ENCODE assay signal across 10 cellular contexts in genomic region chr2:46696966-46697829, GRCh38. TPM values are rescaled to one million over a fixed set of nuclear protein-coding genes. Genes with fewer than 3 reads are reported as not detected.
DNase-seq lines count a peak whose midpoint lies in the region; ATAC-seq and TF ChIP-seq lines count a peak whose summit lies in the region.
"Had no signal": no experiment of that assay in that cellular context is flagged by ENCODE, and none has a peak within 500 bp of the region (broad histone marks: within the 10 kb centered on the region; RNA-seq: fewer than 3 reads in every experiment).

No MANE protein-coding gene starts in this region.

- no peaks in the 10 kb centered on the region for H3K36me3 ChIP-seq in Peyer's patch

- H3K27ac Mint-ChIP-seq in T-helper 2 cell treated with Interferon-gamma antibody and Interleukin-4, amounts not matched to agents 5 μg/mL and 100 μg/mL, for 36 hours: peak overlapping the region; percentile 38
- H3K27ac Mint-ChIP-seq in T-helper 17 cell: peak overlapping the region; percentile 96
- peak overlapping the region; percentile 92 for H3K27ac Mint-ChIP-seq in endothelial cell (ENCODE audit: unreplicated experiment)
- peak overlapping the region; percentile 96 for H3K27ac Mint-ChIP-seq in stimulated activated effector memory CD8-positive, alpha-beta T cell treated with anti-CD3 and anti-CD28 coated beads, Interleukin-12 subunit alpha, Interleukin-12 subunit beta, amount 100 ng/mL, for 72 hours

- peak overlapping the region in 2 of 4 donors; percentile 94 to 95 for H3K27ac ChIP-seq in Peyer's patch

- no peak for TF ChIP-seq CTCF in endothelial cell (IDR thresholded peaks at IDR 0.05; ENCODE audit: unreplicated experiment)
- no peak for TF ChIP-seq CTCF in Peyer's patch (IDR thresholded peaks at IDR 0.05)

- peaks cover 24% of the 10 kb centered on the region for H3K4me1 Mint-ChIP-seq in T-helper 2 cell treated with Interferon-gamma antibody and Interleukin-4, amounts not matched to agents 5 μg/mL and 100 μg/mL, for 36 hours (ENCODE audit: low read depth)
- H3K4me1 Mint-ChIP-seq in T-helper 17 cell (peaks cover 25% of the 10 kb centered on the region), endothelial cell (ENCODE audit: unreplicated experiment) (peaks cover 23% of the 10 kb centered on the region)
- peaks cover 34% of the 10 kb centered on the region for H3K4me1 Mint-ChIP-seq in stimulated activated effector memory CD8-positive, alpha-beta T cell treated with anti-CD3 and anti-CD28 coated beads, Interleukin-12 subunit alpha, Interleukin-12 subunit beta, amount 100 ng/mL, for 72 hours

- no peaks in the 10 kb centered on the region for H3K9me3 ChIP-seq in T-helper 17 cell (ENCODE audit: control insufficient read depth, low read length, poor library complexity, severe bottlenecking)
- H3K9me3 ChIP-seq in Peyer's patch: no peaks in the 10 kb centered on the region

- peak overlapping the region; percentile 96 for H3K4me3 Mint-ChIP-seq in T-helper 2 cell treated with Interferon-gamma antibody and Interleukin-4, amounts not matched to agents 5 μg/mL and 100 μg/mL, for 36 hours
- H3K4me3 Mint-ChIP-seq in T-helper 17 cell (peak overlapping the region; percentile 96), endothelial cell (ENCODE audit: unreplicated experiment) (peak overlapping the region; percentile 94)
- H3K4me3 Mint-ChIP-seq in stimulated activated effector memory CD8-positive, alpha-beta T cell treated with anti-CD3 and anti-CD28 coated beads, Interleukin-12 subunit alpha, Interleukin-12 subunit beta, amount 100 ng/mL, for 72 hours: peak overlapping the region; percentile 90

- ATAC-seq in T-helper 17 cell: no peak
- no peak for ATAC-seq in stimulated activated effector memory CD8-positive, alpha-beta T cell treated with anti-CD3 and anti-CD28 coated beads, Interleukin-12 subunit alpha, Interleukin-12 subunit beta, amount 100 ng/mL, for 72 hours

- no peaks in the 10 kb centered on the region for H3K36me3 Mint-ChIP-seq in T-helper 2 cell treated with Interferon-gamma antibody and Interleukin-4, amounts not matched to agents 5 μg/mL and 100 μg/mL, for 36 hours (ENCODE audit: low read depth)
- H3K36me3 Mint-ChIP-seq in T-helper 17 cell (ENCODE audit: low read depth) (no peaks in the 10 kb centered on the region), endothelial cell (ENCODE audit: low read depth, unreplicated experiment) (peaks cover 5% of the 10 kb centered on the region)
- H3K36me3 Mint-ChIP-seq in stimulated activated effector memory CD8-positive, alpha-beta T cell treated with anti-CD3 and anti-CD28 coated beads, Interleukin-12 subunit alpha, Interleukin-12 subunit beta, amount 100 ng/mL, for 72 hours: peaks cover 9% of the 10 kb centered on the region

- no peaks in the 10 kb centered on the region for H3K27me3 ChIP-seq in Peyer's patch

- peaks cover 0 to 10% (median 0%) of the 10 kb centered on the region in 4 donors for H3K4me1 ChIP-seq in Peyer's patch

- TF ChIP-seq POLR2A in Peyer's patch (IDR thresholded peaks at IDR 0.05): no peak

- H3K27me3 Mint-ChIP-seq in T-helper 2 cell treated with Interferon-gamma antibody and Interleukin-4, amounts not matched to agents 5 μg/mL and 100 μg/mL, for 36 hours (ENCODE audit: low read depth): peaks cover 27% of the 10 kb centered on the region
- H3K27me3 Mint-ChIP-seq in T-helper 17 cell (peaks cover 4% of the 10 kb centered on the region), endothelial cell (ENCODE audit: unreplicated experiment) (peaks cover 14% of the 10 kb centered on the region)

- no peak for DNase-seq in T-helper 2 cell treated with Interferon-gamma antibody and Interleukin-4, amounts not matched to agents 5 μg/mL and 100 μg/mL, for 36 hours (ENCODE audit: low spot score)
- no peak for DNase-seq in T-helper 2 cell
- no peak for DNase-seq in T-helper 17 cell
- no peak for DNase-seq in endothelial cell (ENCODE audit: low spot score)
- no peak for DNase-seq in stimulated activated effector memory CD8-positive, alpha-beta T cell treated with anti-CD3 and anti-CD28 coated beads, Interleukin-12 subunit alpha, Interleukin-12 subunit beta, amount 100 ng/mL, for 72 hours (ENCODE audit: low spot score in 2 of 2)
- no peak for DNase-seq in SW480 (ENCODE audit: low spot score)
- no peak for DNase-seq in Peyer's patch
- DNase-seq in iPS-NIHi11 (ENCODE audit: low spot score): no peak
- DNase-seq: NCI-H1105; stimulated activated CD4-positive, alpha-beta T cell treated with anti-CD3 and anti-CD28 coated beads, Interleukin-15, amount 100 ng/mL, for 24 hours had no signal

- H3K4me3 ChIP-seq in Peyer's patch: no peak overlapping the region

- H3K9me3 Mint-ChIP-seq in T-helper 2 cell treated with Interferon-gamma antibody and Interleukin-4, amounts not matched to agents 5 μg/mL and 100 μg/mL, for 36 hours: no peaks in the 10 kb centered on the region
- no peaks in the 10 kb centered on the region for H3K9me3 Mint-ChIP-seq in endothelial cell (ENCODE audit: unreplicated experiment)
- H3K9me3 Mint-ChIP-seq in stimulated activated effector memory CD8-positive, alpha-beta T cell treated with anti-CD3 and anti-CD28 coated beads, Interleukin-12 subunit alpha, Interleukin-12 subunit beta, amount 100 ng/mL, for 72 hours: no peaks in the 10 kb centered on the region

RNA-seq across cellular contexts. Expression of gene SOCS5, which starts 1.9 kb away (rescaled TPM):
- total RNA-seq in T-helper 17 cell (10 to 100 TPM in 1 of 2 donors, 1 to 10 TPM in 1; 9.9 to 13.7 TPM), endothelial cell (ENCODE audit: unreplicated experiment) (13.4 TPM), Peyer's patch (10 to 100 TPM; 15.1 to 35.5 (median 17.0) TPM)

Comparison
In these comparisons a context has a peak if more than half of its experiments do, and no peak if none do; other contexts are left out.
1. H3K27ac Mint-ChIP-seq: peak in every context shown above with its lines; median percentile 96 in T-helper 17 cell; 96 in stimulated activated effector memory CD8-positive, alpha-beta T cell treated with anti-CD3 and anti-CD28 coated beads, Interleukin-12 subunit alpha, Interleukin-12 subunit beta, amount 100 ng/mL, for 72 hours; 92 in endothelial cell; 38 in T-helper 2 cell treated with Interferon-gamma antibody and Interleukin-4, amounts not matched to agents 5 μg/mL and 100 μg/mL, for 36 hours.